ENCODE assay signal across 21 cellular contexts in genomic region chr6:84416043-84416657, GRCh38.
A peak's percentile ranks its signal among the peaks of the same experiment; 100 is the strongest.
DNase-seq lines count a peak whose midpoint lies in the region; ATAC-seq and TF ChIP-seq lines count a peak whose summit lies in the region.
"Had no signal": no experiment of that assay in that cellular context is flagged by ENCODE, and none has a peak within 500 bp of the region (broad histone marks: within the 10 kb centered on the region; RNA-seq: fewer than 3 reads in every experiment).

No MANE protein-coding gene starts in this region.

- H3K36me3 Mint-ChIP-seq in naive thymus-derived CD4-positive, alpha-beta T cell = no peaks in the 10 kb centered on the region

- POLR2A ChIA-PET in naive thymus-derived CD4-positive, alpha-beta T cell (lab: Charles Lee) = no interaction called here

- H3K9me3 ChIP-seq in GM23248 (ENCODE audit: low read depth) (no peaks in the 10 kb centered on the region), suprapubic skin (no peaks in the 10 kb centered on the region)
- no peaks in the 10 kb centered on the region for H3K9me3 ChIP-seq in naive thymus-derived CD4-positive, alpha-beta T cell (ENCODE audit: control insufficient read depth in 2 of 3, low read length in 3 of 3)
- H3K9me3 ChIP-seq: A549; BLaER1 treated with 17β-estradiol and CSF1 and Interleukin-3, amounts not matched to agents 10 nM and 100 nM; SJCRH30 had no signal

- peaks cover 6% of the 10 kb centered on the region for H3K4me1 ChIP-seq in GM23248 (ENCODE audit: insufficient read depth)
- peaks cover 3% of the 10 kb centered on the region for H3K4me1 ChIP-seq in suprapubic skin
- no peaks in the 10 kb centered on the region for H3K4me1 ChIP-seq in naive thymus-derived CD4-positive, alpha-beta T cell (ENCODE audit: control insufficient read depth in 2 of 2, insufficient read depth in 2 of 2, low read length in 2 of 2)
- H3K4me1 ChIP-seq: A549; BLaER1 treated with 17β-estradiol and CSF1 and Interleukin-3, amounts not matched to agents 10 nM and 100 nM had no signal

- DNase-seq in GM23248 = peak; percentile 6
- DNase-seq in coronary artery (ENCODE audit: low spot score) = no peak
- DNase-seq in left lobe of liver (ENCODE audit: low spot score) = no peak
- no peak for DNase-seq in suprapubic skin (ENCODE audit: low spot score in 2 of 2)
- DNase-seq in kidney glomerular epithelial cell (lab: John Stamatoyannopoulos, UW) = no peak
- no peak for DNase-seq in naive thymus-derived CD4-positive, alpha-beta T cell
- DNase-seq: CD4-positive, alpha-beta T cell; DMS53; H7; KBM-7; MM.1S; NCI-H2029 treated with DMSO at 0.1 percent for 48 hours; NCI-H2227 treated with DMSO at 0.1 percent for 48 hours; NCI-H526 treated with DMSO at 0.1 percent for 48 hours; PC-9; SJCRH30 had no signal

- no peak overlapping the region for H2AFZ ChIP-seq in GM23248
- H2AFZ ChIP-seq: PC-9 had no signal

- peaks cover 1% of the 10 kb centered on the region; the same call in 1 of the 2 replicates for H3F3A ChIP-seq in GM23248 (ENCODE audit: insufficient read depth)

- in situ Hi-C loops in GM23248 (cut with MboI) = no loop called here

- WGBS in GM23248 (ENCODE audit: low coverage in 1 of 2, low lambda C conversion rate in 2 of 2, missing lambda C conversion rate in 2 of 2), 2 experiments = 40 to 44% methylated on average over 2 of the region's 2 CpGs
- 63% methylated on average over 2 of the region's 2 CpGs for WGBS in suprapubic skin

- H3K9me3 Mint-ChIP-seq in naive thymus-derived CD4-positive, alpha-beta T cell = peaks cover 0 to 8% (median 0%) of the 10 kb centered on the region in 11 donors

- H3K4me1 Mint-ChIP-seq in naive thymus-derived CD4-positive, alpha-beta T cell = no peaks in the 10 kb centered on the region

- no peaks in the 10 kb centered on the region for H3K9me2 ChIP-seq in GM23248 (ENCODE audit: insufficient read depth)

- peaks cover 0 to 5% (median 0%) of the 10 kb centered on the region in 5 donors for H3K27me3 Mint-ChIP-seq in naive thymus-derived CD4-positive, alpha-beta T cell

- H3K9ac ChIP-seq in GM23248 = no peak overlapping the region
- H3K9ac ChIP-seq: BLaER1 treated with 17β-estradiol and CSF1 and Interleukin-3, amounts not matched to agents 10 nM and 100 nM had no signal

- TF ChIP-seq CTCF in coronary artery (IDR thresholded peaks at IDR 0.05) (no peak), suprapubic skin (IDR thresholded peaks at IDR 0.05) (no peak)

- H3K27me3 ChIP-seq in GM23248 (replicated peaks; ENCODE audit: insufficient read depth) = no peaks in the 10 kb centered on the region
- no peaks in the 10 kb centered on the region for H3K27me3 ChIP-seq in suprapubic skin
- no peaks in the 10 kb centered on the region for H3K27me3 ChIP-seq in naive thymus-derived CD4-positive, alpha-beta T cell (ENCODE audit: control insufficient read depth in 2 of 2, insufficient read depth in 2 of 2, low read length in 2 of 2)
- H3K27me3 ChIP-seq: BLaER1 treated with 17β-estradiol and CSF1 and Interleukin-3, amounts not matched to agents 10 nM and 100 nM; SJCRH30 had no signal

- H3K79me2 ChIP-seq in GM23248 (ENCODE audit: insufficient read depth) = no peaks in the 10 kb centered on the region

- intact Hi-C loops in naive thymus-derived CD4-positive, alpha-beta T cell (cut with micrococcal nuclease) = no loop called here

- H3K27ac ChIP-seq in GM23248 = no peak overlapping the region
- H3K27ac ChIP-seq in coronary artery = peak overlapping the region; percentile 5 to 40
- peak overlapping the region; percentile 33 for H3K27ac ChIP-seq in suprapubic skin
- H3K27ac ChIP-seq in naive thymus-derived CD4-positive, alpha-beta T cell (ENCODE audit: low read depth, low read length) = no peak overlapping the region
- H3K27ac ChIP-seq: A549; BLaER1 treated with 17β-estradiol and CSF1 and Interleukin-3, amounts not matched to agents 10 nM and 100 nM; PC-9; SJCRH30 had no signal

- no peak for TF ChIP-seq EP300 in suprapubic skin (IDR thresholded peaks at IDR 0.05)

- H4K20me1 ChIP-seq in GM23248 (ENCODE audit: insufficient read depth) = no peaks in the 10 kb centered on the region
- H4K20me1 ChIP-seq: BLaER1 treated with 17β-estradiol and CSF1 and Interleukin-3, amounts not matched to agents 10 nM and 100 nM had no signal

- H3K36me3 ChIP-seq in GM23248 (ENCODE audit: low read depth) = no peaks in the 10 kb centered on the region
- H3K36me3 ChIP-seq in suprapubic skin = no peaks in the 10 kb centered on the region
- H3K36me3 ChIP-seq in naive thymus-derived CD4-positive, alpha-beta T cell (ENCODE audit: control insufficient read depth in 2 of 3, insufficient read depth in 3 of 3, low read length in 3 of 3) = no peaks in the 10 kb centered on the region
- H3K36me3 ChIP-seq: BLaER1 treated with 17β-estradiol and CSF1 and Interleukin-3, amounts not matched to agents 10 nM and 100 nM; SJCRH30 had no signal

- H3K4me3 Mint-ChIP-seq in naive thymus-derived CD4-positive, alpha-beta T cell = no peak overlapping the region
- H3K4me3 Mint-ChIP-seq: CD4-positive, alpha-beta T cell had no signal

- no peak for TF ChIP-seq POLR2A in suprapubic skin (IDR thresholded peaks at IDR 0.05)

- no peak overlapping the region for H3K4me2 ChIP-seq in GM23248 (ENCODE audit: unreplicated experiment)
- H3K4me2 ChIP-seq: A549; BLaER1 treated with 17β-estradiol and CSF1 and Interleukin-3, amounts not matched to agents 10 nM and 100 nM; PC-9 had no signal

- H3K27ac Mint-ChIP-seq in naive thymus-derived CD4-positive, alpha-beta T cell = no peak overlapping the region
- H3K27ac Mint-ChIP-seq: CD4-positive, alpha-beta T cell had no signal

- ATAC-seq in left lobe of liver (peak; percentile 46), HG02970 (IDR thresholded peaks at IDR 0.05; ENCODE audit: low FRiP score, unreplicated experiment) (no peak)
- no peak for ATAC-seq in naive thymus-derived CD4-positive, alpha-beta T cell
- ATAC-seq: A549, Right ventricle myocardium inferior, SK-N-SH treated with all-trans-retinoic acid at 6 μM for 48 hours had no signal

- no peak overlapping the region for H3K4me3 ChIP-seq in GM23248
- no peak overlapping the region for H3K4me3 ChIP-seq in coronary artery
- H3K4me3 ChIP-seq in suprapubic skin = no peak overlapping the region
- no peak overlapping the region for H3K4me3 ChIP-seq in naive thymus-derived CD4-positive, alpha-beta T cell (ENCODE audit: low read length)
- H3K4me3 ChIP-seq: A549; BLaER1 treated with 17β-estradiol and CSF1 and Interleukin-3, amounts not matched to agents 10 nM and 100 nM; PC-9; SJCRH30 had no signal

- CTCF ChIA-PET in naive thymus-derived CD4-positive, alpha-beta T cell (lab: Charles Lee) = no interaction called here

Comparison
In these comparisons a context has a peak if more than half of its experiments do, and no peak if none do; other contexts are left out.
1. H3K27ac ChIP-seq: peak in coronary artery (2 of 2) and suprapubic skin (single experiment); none in GM23248 (single experiment) and naive thymus-derived CD4-positive, alpha-beta T cell (single experiment).